8 cellular contexts compared by ENCODE assay signal in genomic region chr14:49634547-49635334, GRCh38. TPM values are rescaled to one million over a fixed set of nuclear protein-coding genes. Genes with fewer than 3 reads are reported as not detected.
DNase-seq lines count a peak whose midpoint lies in the region; ATAC-seq and TF ChIP-seq lines count a peak whose summit lies in the region.

A gene with protein sequence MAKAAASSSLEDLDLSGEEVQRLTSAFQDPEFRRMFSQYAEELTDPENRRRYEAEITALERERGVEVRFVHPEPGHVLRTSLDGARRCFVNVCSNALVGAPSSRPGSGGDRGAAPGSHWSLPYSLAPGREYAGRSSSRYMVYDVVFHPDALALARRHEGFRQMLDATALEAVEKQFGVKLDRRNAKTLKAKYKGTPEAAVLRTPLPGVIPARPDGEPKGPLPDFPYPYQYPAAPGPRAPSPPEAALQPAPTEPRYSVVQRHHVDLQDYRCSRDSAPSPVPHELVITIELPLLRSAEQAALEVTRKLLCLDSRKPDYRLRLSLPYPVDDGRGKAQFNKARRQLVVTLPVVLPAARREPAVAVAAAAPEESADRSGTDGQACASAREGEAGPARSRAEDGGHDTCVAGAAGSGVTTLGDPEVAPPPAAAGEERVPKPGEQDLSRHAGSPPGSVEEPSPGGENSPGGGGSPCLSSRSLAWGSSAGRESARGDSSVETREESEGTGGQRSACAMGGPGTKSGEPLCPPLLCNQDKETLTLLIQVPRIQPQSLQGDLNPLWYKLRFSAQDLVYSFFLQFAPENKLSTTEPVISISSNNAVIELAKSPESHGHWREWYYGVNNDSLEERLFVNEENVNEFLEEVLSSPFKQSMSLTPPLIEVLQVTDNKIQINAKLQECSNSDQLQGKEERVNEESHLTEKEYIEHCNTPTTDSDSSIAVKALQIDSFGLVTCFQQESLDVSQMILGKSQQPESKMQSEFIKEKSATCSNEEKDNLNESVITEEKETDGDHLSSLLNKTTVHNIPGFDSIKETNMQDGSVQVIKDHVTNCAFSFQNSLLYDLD (minus strand): TSS chr14:49635244. CDS start chr14:49635149, 95 bp downstream.

- H3K4me3 ChIP-seq in liver (ENCODE audit: low read depth in 1 of 3, low read length in 3 of 3): peak within 1 kb of the TSS; percentile 55 to 95 (median 85)

- peak within 1 kb of the TSS; percentile 89 to 99 for H3K27ac ChIP-seq in liver (ENCODE audit: low read depth in 1 of 2, low read length in 2 of 2)

- peak; percentile 39 for ATAC-seq in GM18907 (IDR thresholded peaks at IDR 0.05; ENCODE audit: unreplicated experiment)
- peak; percentile 32 for ATAC-seq in HG03159 (IDR thresholded peaks at IDR 0.05; ENCODE audit: unreplicated experiment)

- H3K4me1 ChIP-seq in liver (ENCODE audit: control insufficient read depth in 4 of 4, insufficient read depth in 4 of 4, low read length in 3 of 4): peaks cover 2 to 24% (median 11%) of the 10 kb centered on the region in 4 donors

- peaks cover 0 to 6% (median 0%) of the 10 kb centered on the region in 4 donors for H3K36me3 ChIP-seq in liver (ENCODE audit: control insufficient read depth in 4 of 4, insufficient read depth in 3 of 4, low read depth in 1 of 4, low read length in 3 of 4)

- H3K9me3 ChIP-seq in liver (ENCODE audit: control insufficient read depth in 4 of 4, low read length in 3 of 4): no peaks in the 10 kb centered on the region

- H3K9ac ChIP-seq in liver (ENCODE audit: low read depth in 1 of 2, low read length in 2 of 2): peak within 1 kb of the TSS; percentile 89 to 93

- WGBS in liver: under 1% methylated on average over 80 of the region's 80 CpGs

- DNase-seq in AG08395 (ENCODE audit: low spot score) (peak; percentile 66), NCI-H2227 (lab: John Stamatoyannopoulos, UW; ENCODE audit: unreplicated experiment) (peak; percentile 78), dedifferentiated amniotic fluid mesenchymal stem cell (ENCODE audit: extremely low spot score) (peak; percentile 59)
- DNase-seq in activated CD4-positive, alpha-beta T cell treated with anti-CD3 and anti-CD28 coated beads, Interleukin-2, amount 50 U/mL, for 1 hour: peak; percentile 69
- peak in 2 of 3 donors; percentile 37 to 41 for DNase-seq in stimulated activated CD4-positive, alpha-beta T cell treated with anti-CD3 and anti-CD28 coated beads, TNF-alpha, amount 100 ng/mL, for 1 hour (ENCODE audit: low read depth in 3 of 3, low spot score in 1 of 3)

- H3K27me3 ChIP-seq in liver (ENCODE audit: control insufficient read depth in 4 of 4, insufficient read depth in 4 of 4, low read length in 3 of 4): no peaks in the 10 kb centered on the region

- TF ChIP-seq CTCF in liver (IDR thresholded peaks at IDR 0.05; ENCODE audit: low read depth, low read length, missing input control): no peak

- no peak for TF ChIP-seq RAD21 in liver (IDR thresholded peaks at IDR 0.05)

TF ChIP-seq in liver, 16 proteins besides CTCF, POLR2A, EP300 and RAD21:
- TF ChIP-seq GABPA (IDR thresholded peaks at IDR 0.05 in 1 of 2, conservative IDR thresholded peaks at IDR 0.05 in 1 of 2): no peak
- TF ChIP-seq, protein P1, sequence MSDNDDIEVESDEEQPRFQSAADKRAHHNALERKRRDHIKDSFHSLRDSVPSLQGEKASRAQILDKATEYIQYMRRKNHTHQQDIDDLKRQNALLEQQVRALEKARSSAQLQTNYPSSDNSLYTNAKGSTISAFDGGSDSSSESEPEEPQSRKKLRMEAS (IDR thresholded peaks at IDR 0.05): peak; percentile 44

RNA-seq across cellular contexts. Expression of the gene that starts here (rescaled TPM):
- total RNA-seq in liver: 1 to 10 TPM; 4.6 to 8.2 TPM
- 1 to 10 TPM; 4.2 to 6.1 TPM for polyA plus RNA-seq in liver

Comparison
In these comparisons a context has a peak if more than half of its experiments do, and no peak if none do; other contexts are left out.
1. Peak in every context shown above with its lines: DNase-seq, ATAC-seq, H3K4me3 ChIP-seq and H3K27ac ChIP-seq.